1 cellular context compared by ENCODE assay signal in the genomic region with DNA sequence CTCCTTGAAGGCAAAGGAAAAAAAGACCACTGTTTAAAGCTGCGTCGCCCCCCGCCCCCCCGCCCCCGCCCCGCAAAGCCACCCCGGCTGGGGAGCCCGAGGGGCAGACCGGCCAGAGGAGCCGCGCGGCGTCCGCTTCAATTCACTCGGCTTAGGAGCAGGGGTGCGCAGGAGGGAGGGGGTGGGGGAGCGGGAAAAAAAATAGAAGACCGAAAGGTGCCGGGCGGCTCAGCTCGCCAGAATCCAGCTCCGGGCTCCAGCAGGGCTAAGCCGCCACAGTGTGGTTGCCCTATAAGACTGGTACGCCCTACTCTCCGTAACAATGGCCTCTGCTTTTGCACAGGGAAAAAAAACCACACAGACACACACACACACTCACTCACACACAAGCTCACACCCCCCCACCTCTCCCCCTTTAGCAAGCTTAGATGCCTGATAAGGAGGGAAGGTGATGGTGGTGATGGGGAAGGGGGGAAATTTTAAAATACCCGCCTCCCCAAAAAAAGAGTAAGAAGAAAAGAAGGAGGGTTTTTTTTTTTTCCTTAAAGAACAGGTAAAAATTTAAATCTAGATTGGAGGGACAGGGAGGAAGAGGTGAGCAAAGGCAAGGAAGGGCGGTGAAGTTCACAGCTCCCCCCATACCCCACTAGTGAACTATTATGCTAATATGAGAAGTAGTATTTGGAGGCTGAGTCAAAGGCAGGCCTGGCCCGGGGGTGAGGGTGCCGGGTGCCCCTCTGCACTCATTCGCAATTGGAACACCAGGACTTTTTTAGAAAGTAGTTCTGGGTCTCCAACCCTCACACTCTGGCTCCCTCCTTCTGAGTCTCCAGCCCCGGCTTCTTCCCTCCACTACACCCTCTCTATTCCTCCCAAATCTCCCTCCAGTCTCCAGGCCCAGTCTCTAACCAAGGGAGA.
TF ChIP-seq lines count a peak whose summit lies in the region.

No MANE protein-coding gene starts in this region.

TF ChIP-seq in K562, 482 proteins besides CTCF, POLR2A, EP300 and RAD21 (continued from another document and continues in another):
- TF ChIP-seq HMGXB4 (CRISPR knock-in tag; IDR thresholded peaks at IDR 0.05) (no peak), ZFP30 (CRISPR knock-in tag; IDR thresholded peaks at IDR 0.05; ENCODE audit: borderline replicate concordance) (no peak), SUPT5H (IDR thresholded peaks at IDR 0.05) (peak; percentile 53), HES1 (IDR thresholded peaks at IDR 0.05; ENCODE audit: low read depth) (no peak), MYNN (IDR thresholded peaks at IDR 0.05) (no peak), MYNN (CRISPR knock-in tag; IDR thresholded peaks at IDR 0.05) (no peak), POLR3G (IDR thresholded peaks at IDR 0.05; ENCODE audit: extremely low read depth, insufficient read length, insufficient replicate concordance) (no peak), ZNF717 (CRISPR knock-in tag; IDR thresholded peaks at IDR 0.05) (no peak), ZC3H11A (IDR thresholded peaks at IDR 0.05; ENCODE audit: low read depth, low read length) (no peak), FOSL1 (tag; conservative IDR thresholded peaks at IDR 0.05) (0 out of 2 replicates have a peak, but pooled peaks have one; percentile 1), MAZ (CRISPR knock-in tag; conservative IDR thresholded peaks at IDR 0.05 in 1 of 2, IDR thresholded peaks at IDR 0.05 in 1 of 2) (0 out of 4 replicates have a peak, but pooled peaks of 1 of the 2 experiments have one; percentile 2), ZNF57 (CRISPR knock-in tag; IDR thresholded peaks at IDR 0.05) (no peak), ZNF780A (CRISPR knock-in tag; IDR thresholded peaks at IDR 0.05) (no peak), TBP (optimal IDR thresholded peaks at IDR 0.05; ENCODE audit: low read depth, low read length) (no peak), NR0B1 (IDR thresholded peaks at IDR 0.05; ENCODE audit: partially characterized antibody) (no peak), TSHZ1 (CRISPR knock-in tag; IDR thresholded peaks at IDR 0.05) (no peak), BACH1 (tag; IDR thresholded peaks at IDR 0.05) (no peak), SMAD4 (CRISPR knock-in tag; conservative IDR thresholded peaks at IDR 0.05) (no peak; the same call in 1 of the 2 replicates), STAT5B (CRISPR knock-in tag; IDR thresholded peaks at IDR 0.05) (no peak), YY1 (IDR thresholded peaks at IDR 0.05; ENCODE audit: borderline replicate concordance in 1 of 3, control insufficient read depth in 1 of 3, extremely low read depth in 1 of 3, insufficient read depth in 3 of 3, insufficient read length in 1 of 3, insufficient replicate concordance in 2 of 3, low read depth in 1 of 3, low read length in 2 of 3) (peak in 1 of 3 experiments; percentile 55), KAT2B (IDR thresholded peaks at IDR 0.05; ENCODE audit: low read depth, low read length) (no peak), ZNF79 (CRISPR knock-in tag; IDR thresholded peaks at IDR 0.05; ENCODE audit: low read depth) (no peak), ZNF449 (CRISPR knock-in tag; IDR thresholded peaks at IDR 0.05) (peak; percentile 64; the same call in 1 of the 2 replicates), TEAD1 (CRISPR knock-in tag; IDR thresholded peaks at IDR 0.05) (0 out of 4 replicates have a peak, but pooled peaks of 1 of the 2 experiments have one; percentile 43), JUN (IDR thresholded peaks at IDR 0.05; ENCODE audit: borderline replicate concordance, low read depth, low read length) (no peak), JUN (CRISPR knock-in tag; IDR thresholded peaks at IDR 0.05; ENCODE audit: borderline replicate concordance) (no peak), EWSR1 (IDR thresholded peaks at IDR 0.05; ENCODE audit: borderline replicate concordance, low read depth, partially characterized antibody) (no peak), GATAD2A (IDR thresholded peaks at IDR 0.05) (0 out of 2 replicates have a peak, but pooled peaks have one; percentile 82), ZNF384 (IDR thresholded peaks at IDR 0.05; ENCODE audit: low read depth, low read length) (peak; percentile 56), ZKSCAN1 (IDR thresholded peaks at IDR 0.05; ENCODE audit: low read depth, low read length) (no peak), SRSF3 (IDR thresholded peaks at IDR 0.05; ENCODE audit: insufficient read depth, low read length) (no peak), JUND (IDR thresholded peaks at IDR 0.05; ENCODE audit: borderline replicate concordance, low read depth, low read length) (0 out of 2 replicates have a peak, but pooled peaks have one; percentile 29), JUND (tag; IDR thresholded peaks at IDR 0.05; ENCODE audit: borderline replicate concordance, low read depth, low read length) (no peak), BRD9 (IDR thresholded peaks at IDR 0.05; ENCODE audit: low read depth, partially characterized antibody) (no peak)
- TF ChIP-seq, protein P1, sequence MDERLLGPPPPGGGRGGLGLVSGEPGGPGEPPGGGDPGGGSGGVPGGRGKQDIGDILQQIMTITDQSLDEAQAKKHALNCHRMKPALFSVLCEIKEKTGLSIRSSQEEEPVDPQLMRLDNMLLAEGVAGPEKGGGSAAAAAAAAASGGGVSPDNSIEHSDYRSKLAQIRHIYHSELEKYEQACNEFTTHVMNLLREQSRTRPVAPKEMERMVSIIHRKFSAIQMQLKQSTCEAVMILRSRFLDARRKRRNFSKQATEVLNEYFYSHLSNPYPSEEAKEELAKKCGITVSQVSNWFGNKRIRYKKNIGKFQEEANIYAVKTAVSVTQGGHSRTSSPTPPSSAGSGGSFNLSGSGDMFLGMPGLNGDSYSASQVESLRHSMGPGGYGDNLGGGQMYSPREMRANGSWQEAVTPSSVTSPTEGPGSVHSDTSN (CRISPR knock-in tag; IDR thresholded peaks at IDR 0.05; ENCODE audit: low read depth), result no peak
- TF ChIP-seq, protein P1 (tag; conservative IDR thresholded peaks at IDR 0.05; ENCODE audit: low read depth), result no peak; the same call in 1 of the 2 replicates
- TF ChIP-seq, protein P2, sequence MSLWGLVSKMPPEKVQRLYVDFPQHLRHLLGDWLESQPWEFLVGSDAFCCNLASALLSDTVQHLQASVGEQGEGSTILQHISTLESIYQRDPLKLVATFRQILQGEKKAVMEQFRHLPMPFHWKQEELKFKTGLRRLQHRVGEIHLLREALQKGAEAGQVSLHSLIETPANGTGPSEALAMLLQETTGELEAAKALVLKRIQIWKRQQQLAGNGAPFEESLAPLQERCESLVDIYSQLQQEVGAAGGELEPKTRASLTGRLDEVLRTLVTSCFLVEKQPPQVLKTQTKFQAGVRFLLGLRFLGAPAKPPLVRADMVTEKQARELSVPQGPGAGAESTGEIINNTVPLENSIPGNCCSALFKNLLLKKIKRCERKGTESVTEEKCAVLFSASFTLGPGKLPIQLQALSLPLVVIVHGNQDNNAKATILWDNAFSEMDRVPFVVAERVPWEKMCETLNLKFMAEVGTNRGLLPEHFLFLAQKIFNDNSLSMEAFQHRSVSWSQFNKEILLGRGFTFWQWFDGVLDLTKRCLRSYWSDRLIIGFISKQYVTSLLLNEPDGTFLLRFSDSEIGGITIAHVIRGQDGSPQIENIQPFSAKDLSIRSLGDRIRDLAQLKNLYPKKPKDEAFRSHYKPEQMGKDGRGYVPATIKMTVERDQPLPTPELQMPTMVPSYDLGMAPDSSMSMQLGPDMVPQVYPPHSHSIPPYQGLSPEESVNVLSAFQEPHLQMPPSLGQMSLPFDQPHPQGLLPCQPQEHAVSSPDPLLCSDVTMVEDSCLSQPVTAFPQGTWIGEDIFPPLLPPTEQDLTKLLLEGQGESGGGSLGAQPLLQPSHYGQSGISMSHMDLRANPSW (CRISPR knock-in tag; IDR thresholded peaks at IDR 0.05), result no peak
- TF ChIP-seq, protein P3, sequence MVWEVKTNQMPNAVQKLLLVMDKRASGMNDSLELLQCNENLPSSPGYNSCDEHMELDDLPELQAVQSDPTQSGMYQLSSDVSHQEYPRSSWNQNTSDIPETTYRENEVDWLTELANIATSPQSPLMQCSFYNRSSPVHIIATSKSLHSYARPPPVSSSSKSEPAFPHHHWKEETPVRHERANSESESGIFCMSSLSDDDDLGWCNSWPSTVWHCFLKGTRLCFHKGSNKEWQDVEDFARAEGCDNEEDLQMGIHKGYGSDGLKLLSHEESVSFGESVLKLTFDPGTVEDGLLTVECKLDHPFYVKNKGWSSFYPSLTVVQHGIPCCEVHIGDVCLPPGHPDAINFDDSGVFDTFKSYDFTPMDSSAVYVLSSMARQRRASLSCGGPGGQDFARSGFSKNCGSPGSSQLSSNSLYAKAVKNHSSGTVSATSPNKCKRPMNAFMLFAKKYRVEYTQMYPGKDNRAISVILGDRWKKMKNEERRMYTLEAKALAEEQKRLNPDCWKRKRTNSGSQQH (CRISPR knock-in tag; IDR thresholded peaks at IDR 0.05), result 0 out of 2 replicates have a peak, but pooled peaks have one; percentile 58
